11 cellular contexts compared by ENCODE assay signal in the genomic region with DNA sequence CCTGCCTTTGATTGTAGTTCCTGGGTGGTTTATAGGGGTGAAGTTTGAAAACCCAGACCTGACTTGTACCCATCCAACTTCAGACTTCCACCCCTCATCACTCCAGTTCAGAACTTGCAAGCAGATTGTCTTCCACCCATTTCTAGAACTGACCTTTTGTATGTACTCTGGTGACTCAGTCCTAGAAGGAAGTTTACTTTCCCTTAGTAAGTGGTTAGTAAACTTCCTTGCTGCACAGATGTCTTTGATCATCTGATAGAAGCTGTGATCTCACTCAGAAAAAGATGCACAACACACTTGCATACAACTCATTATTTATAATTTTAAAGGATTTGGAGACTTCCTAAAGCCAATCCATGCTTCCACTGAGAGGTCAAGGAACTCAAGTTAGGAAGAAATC.
A peak's percentile ranks its signal among the peaks of the same experiment; 100 is the strongest.
DNase-seq lines count a peak whose midpoint lies in the region; ATAC-seq and TF ChIP-seq lines count a peak whose summit lies in the region.
"Had no signal": no experiment of that assay in that cellular context is flagged by ENCODE, and none has a peak within 500 bp of the region (broad histone marks: within the 10 kb centered on the region; RNA-seq: fewer than 3 reads in every experiment).

No MANE protein-coding gene starts in this region.

- H2AK5ac ChIP-seq in mesenchymal stem cell (ENCODE audit: low read length, severe bottlenecking) = no peak overlapping the region

- intact Hi-C loops in Calu3 (cut with micrococcal nuclease; ENCODE audit: unreplicated experiment) = loop anchor here (10.0 kb wide), 2 partner anchors 445 to 615 kb away; no protein-coding TSS in a partner anchor

- no peaks in the 10 kb centered on the region for H3K79me1 ChIP-seq in mesenchymal stem cell (replicated peaks; ENCODE audit: low read length, poor library complexity, severe bottlenecking)

- H3K23ac ChIP-seq in mesenchymal stem cell (ENCODE audit: low read length in 2 of 2) = no peak overlapping the region

- TF ChIP-seq CTCF in Calu3 (IDR thresholded peaks at IDR 0.05; ENCODE audit: unreplicated experiment) = no peak
- no peak for TF ChIP-seq CTCF in astrocyte of the spinal cord (IDR thresholded peaks at IDR 0.05; ENCODE audit: low read depth, low read length)
- TF ChIP-seq CTCF in osteocyte (IDR thresholded peaks at IDR 0.05) = no peak

- H2BK15ac ChIP-seq in mesenchymal stem cell (ENCODE audit: low read depth, poor library complexity, severe bottlenecking) = no peak overlapping the region

- H3K9me3 Mint-ChIP-seq in Calu3 (ENCODE audit: low read depth, unreplicated experiment) (no peaks in the 10 kb centered on the region), osteocyte (ENCODE audit: unreplicated experiment) (no peaks in the 10 kb centered on the region)
- H3K9me3 Mint-ChIP-seq in activated T-cell treated with anti-CD3 and anti-CD28 coated beads, Interleukin-2, amount 50 U/mL, for 4 hours = no peaks in the 10 kb centered on the region
- H3K9me3 Mint-ChIP-seq: activated naive CD8-positive, alpha-beta T cell treated with anti-CD3 and anti-CD28 coated beads, Interleukin-2, amount 10 ng/mL, durations not matched to agents 7 days and 5 days had no signal

- peak overlapping the region; percentile 48 for H4K91ac ChIP-seq in mesenchymal stem cell (ENCODE audit: low read length)

- DNase-seq in Calu3 (peak; percentile 25), HT-29 (ENCODE audit: low spot score) (peak; percentile 73), astrocyte of the spinal cord (ENCODE audit: low read depth, low spot score) (peak; percentile 83), mesenchymal stem cell (peak; percentile 91), osteocyte (ENCODE audit: extremely low spot score, unreplicated experiment) (no peak), globus pallidus (ENCODE audit: low spot score) (no peak)
- no peak for DNase-seq in activated T-cell treated with anti-CD3 and anti-CD28 coated beads, Interleukin-2, amount 50 U/mL, for 4 hours
- DNase-seq: activated CD4-positive, alpha-beta T cell treated with anti-CD3 and anti-CD28 coated beads, Interleukin-2, amount 50 U/mL, for 48 hours; activated naive CD8-positive, alpha-beta T cell treated with anti-CD3 and anti-CD28 coated beads, Interleukin-2, amount 10 ng/mL, durations not matched to agents 7 days and 5 days had no signal

- peak overlapping the region; percentile 7 to 21 for H2BK12ac ChIP-seq in mesenchymal stem cell (ENCODE audit: low read length in 2 of 2)

- no TSS peak for BruUV-seq in Calu3 (replicated peaks; lab: Mats Ljungman, UMichigan)

- H3K4me1 ChIP-seq in mesenchymal stem cell (ENCODE audit: control insufficient read depth, insufficient read depth, low read depth, low read length) = no peaks in the 10 kb centered on the region

- H3K4me1 Mint-ChIP-seq in Calu3 (ENCODE audit: low read depth, unreplicated experiment) (peaks cover 66% of the 10 kb centered on the region), osteocyte (ENCODE audit: unreplicated experiment) (peaks cover 5% of the 10 kb centered on the region)
- H3K4me1 Mint-ChIP-seq in activated T-cell treated with anti-CD3 and anti-CD28 coated beads, Interleukin-2, amount 50 U/mL, for 4 hours (ENCODE audit: low read depth) = no peaks in the 10 kb centered on the region
- H3K4me1 Mint-ChIP-seq: activated naive CD8-positive, alpha-beta T cell treated with anti-CD3 and anti-CD28 coated beads, Interleukin-2, amount 10 ng/mL, durations not matched to agents 7 days and 5 days had no signal

- in situ Hi-C loops in astrocyte of the spinal cord (cut with HindIII; ENCODE audit: low sequenced_read_pairs) = no loop called here

- peak overlapping the region; percentile 67 for H4K8ac ChIP-seq in mesenchymal stem cell (ENCODE audit: low read length)

- peak overlapping the region; percentile 68 for H3K9ac ChIP-seq in mesenchymal stem cell (ENCODE audit: low read length)

- H2AFZ ChIP-seq in mesenchymal stem cell (ENCODE audit: low read depth, low read length) = no peak overlapping the region

- no peaks in the 10 kb centered on the region for H3K27me3 ChIP-seq in mesenchymal stem cell (ENCODE audit: control insufficient read depth in 1 of 2, insufficient read depth in 1 of 2, low read length in 2 of 2)

- H3K27ac Mint-ChIP-seq in Calu3 (ENCODE audit: unreplicated experiment) (peak overlapping the region; percentile 96), osteocyte (ENCODE audit: unreplicated experiment) (no peak overlapping the region)
- H3K27ac Mint-ChIP-seq: activated naive CD8-positive, alpha-beta T cell treated with anti-CD3 and anti-CD28 coated beads, Interleukin-2, amount 10 ng/mL, durations not matched to agents 7 days and 5 days had no signal

- H3K9me3 ChIP-seq in mesenchymal stem cell (ENCODE audit: control insufficient read depth, low read length) = no peaks in the 10 kb centered on the region

- no peaks in the 10 kb centered on the region for H3K36me3 ChIP-seq in mesenchymal stem cell (ENCODE audit: control insufficient read depth in 1 of 2, insufficient read depth in 2 of 2, low read depth in 1 of 2, low read length in 2 of 2)

- H3K27ac ChIP-seq in mesenchymal stem cell (ENCODE audit: low read length, poor library complexity, severe bottlenecking) = no peak overlapping the region

- no peak overlapping the region for H3K14ac ChIP-seq in mesenchymal stem cell (ENCODE audit: low read length in 2 of 2)

- no peaks in the 10 kb centered on the region for H3K27me3 Mint-ChIP-seq in Calu3 (ENCODE audit: unreplicated experiment)
- no peaks in the 10 kb centered on the region for H3K27me3 Mint-ChIP-seq in activated T-cell treated with anti-CD3 and anti-CD28 coated beads, Interleukin-2, amount 50 U/mL, for 4 hours (ENCODE audit: low read depth)
- no peaks in the 10 kb centered on the region for H3K27me3 Mint-ChIP-seq in osteocyte (ENCODE audit: unreplicated experiment)
- H3K27me3 Mint-ChIP-seq: activated naive CD8-positive, alpha-beta T cell treated with anti-CD3 and anti-CD28 coated beads, Interleukin-2, amount 10 ng/mL, durations not matched to agents 7 days and 5 days had no signal

- ATAC-seq in GM18517 (IDR thresholded peaks at IDR 0.05; ENCODE audit: unreplicated experiment) = no peak
- no peak for ATAC-seq in activated T-cell treated with anti-CD3 and anti-CD28 coated beads, Interleukin-2, amount 50 U/mL, for 4 hours
- ATAC-seq: Right ventricle myocardium inferior had no signal

- H3K4me3 Mint-ChIP-seq in Calu3 (ENCODE audit: low read depth, unreplicated experiment) = no peak overlapping the region
- H3K4me3 Mint-ChIP-seq in activated T-cell treated with anti-CD3 and anti-CD28 coated beads, Interleukin-2, amount 50 U/mL, for 4 hours = no peak overlapping the region
- no peak overlapping the region for H3K4me3 Mint-ChIP-seq in osteocyte (ENCODE audit: unreplicated experiment)
- H3K4me3 Mint-ChIP-seq: activated naive CD8-positive, alpha-beta T cell treated with anti-CD3 and anti-CD28 coated beads, Interleukin-2, amount 10 ng/mL, durations not matched to agents 7 days and 5 days had no signal

- peak overlapping the region; percentile 58 for H2BK120ac ChIP-seq in mesenchymal stem cell (ENCODE audit: low read depth, low read length)

- no peak overlapping the region for H3K4me3 ChIP-seq in astrocyte of the spinal cord (ENCODE audit: low read depth, low read length)
- no peak overlapping the region for H3K4me3 ChIP-seq in mesenchymal stem cell (ENCODE audit: insufficient read depth in 1 of 2, low read depth in 1 of 2, low read length in 2 of 2)

- no peak overlapping the region for H2BK5ac ChIP-seq in mesenchymal stem cell (ENCODE audit: low read depth, low read length, poor library complexity, severe bottlenecking)

- H3K4ac ChIP-seq in mesenchymal stem cell (ENCODE audit: low read depth in 1 of 2, low read length in 2 of 2) = peak overlapping the region; percentile 7 to 60

- H3K4me2 ChIP-seq in mesenchymal stem cell (ENCODE audit: low read length, poor library complexity, severe bottlenecking) = no peak overlapping the region

- CTCF ChIA-PET in Calu3 (lab: Charles Lee) = interaction anchor here (1.3 to 2.3 kb wide), 2 partner anchors 11 to 30 kb away, joined by 6 to 9 read pairs; no protein-coding TSS in a partner anchor

- H3K36me3 Mint-ChIP-seq in Calu3 (ENCODE audit: insufficient read depth, unreplicated experiment) (peaks cover 24% of the 10 kb centered on the region), osteocyte (ENCODE audit: unreplicated experiment) (no peaks in the 10 kb centered on the region)
- H3K36me3 Mint-ChIP-seq in activated T-cell treated with anti-CD3 and anti-CD28 coated beads, Interleukin-2, amount 50 U/mL, for 4 hours (ENCODE audit: insufficient read depth) = no peaks in the 10 kb centered on the region
- H3K36me3 Mint-ChIP-seq: activated naive CD8-positive, alpha-beta T cell treated with anti-CD3 and anti-CD28 coated beads, Interleukin-2, amount 10 ng/mL, durations not matched to agents 7 days and 5 days had no signal

- peak overlapping the region in 1 of 2 experiments; percentile 67 for H3K18ac ChIP-seq in mesenchymal stem cell (ENCODE audit: low read depth in 1 of 2, low read length in 2 of 2)

Comparison
In these comparisons a context has a peak if more than half of its experiments do, and no peak if none do; other contexts are left out.
1. DNase-seq: peak in Calu3 (single experiment), HT-29 (single experiment), astrocyte of the spinal cord (single experiment) and mesenchymal stem cell (single experiment); none in activated T-cell treated with anti-CD3 and anti-CD28 coated beads, Interleukin-2, amount 50 U/mL, for 4 hours (single experiment), osteocyte (single experiment) and globus pallidus (single experiment).